Comparison of ENCODE assay signal across 22 cellular contexts in genomic region chr4:176868676-176869075, GRCh38.
"Had no signal": no experiment of that assay in that cellular context is flagged by ENCODE, and none has a peak within 500 bp of the region (broad histone marks: within the 10 kb centered on the region; RNA-seq: fewer than 3 reads in every experiment).

No MANE protein-coding gene starts in this region.

- H3K27ac ChIP-seq: SJSA1, SK-N-MC had no signal

- H3K4me1 ChIP-seq: SJSA1 had no signal

- H3K36me3 ChIP-seq: MG63, SJSA1 had no signal

- FAIRE-seq: HepG2, RCC 7860 had no signal

- H3K27me3 ChIP-seq: MG63, SJSA1 had no signal

- H3K9me3 ChIP-seq: SJSA1 had no signal

- H3K4me3 ChIP-seq: MG63, SJSA1, SK-N-MC had no signal

- ATAC-seq: HepG2 had no signal

- DNase-seq: IMR-90, Karpas-422, KG1, MG63, NCI-H1092 treated with DMSO at 0.1 percent for 48 hours, NCI-H1436, NCI-H1694, NCI-H187 treated with DMSO at 0.1 percent for 48 hours, NCI-H2081, NCI-H2107, NCI-H2227 treated with DMSO at 0.1 percent for 48 hours, NCI-H524, NCI-H526 treated with DMSO at 0.1 percent for 48 hours, NCI-H748 treated with DMSO at 0.1 percent for 48 hours, Right ventricle myocardium superior, RPMI8226, SIG-M5, T-helper 1 cell had no signal
